8 cellular contexts compared by ENCODE assay signal in genomic region chr19:13100031-13100588, GRCh38.
DNase-seq lines count a peak whose midpoint lies in the region; ATAC-seq and TF ChIP-seq lines count a peak whose summit lies in the region.

No MANE protein-coding gene starts in this region.

- ATAC-seq in GM19035 (IDR thresholded peaks at IDR 0.05; ENCODE audit: unreplicated experiment), result peak; percentile 36
- no peak for ATAC-seq in HG02884 (IDR thresholded peaks at IDR 0.05; ENCODE audit: unreplicated experiment)
- ATAC-seq in HG02798 (IDR thresholded peaks at IDR 0.05; ENCODE audit: poor library complexity, unreplicated experiment), result no peak

- H3K27ac ChIP-seq in coronary artery, result peak overlapping the region; percentile 33 to 95

- DNase-seq in UCSD-AML1 (lab: John Stamatoyannopoulos, UW; ENCODE audit: unreplicated experiment) (peak; percentile 67), coronary artery (ENCODE audit: low spot score) (no peak), HPDE6-E6E7 (ENCODE audit: extremely low spot score) (no peak), hepatic stellate cell (ENCODE audit: low spot score) (no peak)
- peak; percentile 58 to 75 (median 62) for DNase-seq in stimulated activated CD4-positive, alpha-beta T cell treated with anti-CD3 and anti-CD28 coated beads, Interleukin-12 subunit alpha, Interleukin-12 subunit beta, amount 100 ng/mL, for 48 hours (ENCODE audit: low read depth in 2 of 3, low spot score in 1 of 3)

- H3K4me3 ChIP-seq in coronary artery, result peak overlapping the region; percentile 75

- no peak for TF ChIP-seq CTCF in coronary artery (IDR thresholded peaks at IDR 0.05)

Comparison
In these comparisons a context has a peak if more than half of its experiments do, and no peak if none do; other contexts are left out.
1. DNase-seq: peak in UCSD-AML1 (single experiment) and stimulated activated CD4-positive, alpha-beta T cell treated with anti-CD3 and anti-CD28 coated beads, Interleukin-12 subunit alpha, Interleukin-12 subunit beta, amount 100 ng/mL, for 48 hours (3 of 3); none in coronary artery (single experiment), HPDE6-E6E7 (single experiment) and hepatic stellate cell (single experiment).